ENCODE assay signal across 8 cellular contexts in the genomic region with DNA sequence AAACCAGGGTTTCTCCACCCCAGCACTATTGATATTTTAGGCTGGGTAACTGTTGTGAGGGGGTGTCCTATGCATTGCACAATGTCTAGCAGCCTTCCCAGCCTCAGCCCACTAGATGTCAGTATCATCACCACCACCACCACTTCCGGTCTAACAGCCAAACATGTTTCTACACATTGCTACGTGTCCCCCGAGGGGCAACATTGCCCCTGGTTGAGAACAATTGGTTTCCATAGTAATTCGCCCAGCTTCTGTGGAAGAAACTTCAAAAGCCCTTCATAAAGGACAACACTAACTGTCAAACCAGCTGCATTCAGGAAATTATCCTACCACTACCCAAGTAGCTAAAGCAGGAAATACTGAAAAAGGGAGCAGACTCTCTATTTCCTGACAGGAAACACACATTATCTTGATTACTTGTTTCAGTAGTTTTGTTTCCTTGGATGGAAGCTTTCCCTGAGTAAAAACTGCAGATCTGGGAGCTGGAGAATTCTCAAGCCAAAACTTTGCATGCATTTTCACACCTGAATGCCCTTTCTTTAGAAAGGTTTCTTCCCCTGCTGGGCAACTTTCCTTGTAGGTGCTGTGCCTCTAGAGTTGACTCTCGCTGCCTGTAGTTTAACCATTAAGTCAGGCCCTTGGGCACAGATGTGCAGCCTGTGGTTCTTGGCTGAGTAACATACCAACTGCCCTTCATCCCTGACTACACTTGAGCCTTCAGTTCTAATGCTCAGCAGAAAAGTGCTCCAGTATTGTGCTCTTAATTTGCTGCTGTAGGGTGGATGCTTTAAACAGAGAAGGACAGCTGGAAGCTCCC. TPM values are rescaled to one million over a fixed set of nuclear protein-coding genes. Genes with fewer than 3 reads are reported as not detected.
DNase-seq lines count a peak whose midpoint lies in the region; ATAC-seq, FAIRE-seq and TF ChIP-seq lines count a peak whose summit lies in the region.

No MANE protein-coding gene starts in this region.

- no peak overlapping the region for H3K27ac ChIP-seq in esophagus squamous epithelium

- H3K36me3 ChIP-seq in esophagus squamous epithelium, result no peaks in the 10 kb centered on the region

- WGBS in esophagus squamous epithelium, 2 donors, result 9 to 10% methylated on average over 5 of the region's 5 CpGs

- FAIRE-seq in GM18507 (lab: Jason Lieb, UNC), result peak; percentile 83

- H3K27me3 ChIP-seq in esophagus squamous epithelium, result no peaks in the 10 kb centered on the region

- intact Hi-C loops in esophagus squamous epithelium (cut with DNase I), result no loop called here

- peak overlapping the region in 1 of 4 donors; percentile 23 for H3K4me3 ChIP-seq in esophagus squamous epithelium

- no peaks in the 10 kb centered on the region for H3K9me3 ChIP-seq in esophagus squamous epithelium

- peaks cover 0 to 7% (median 0%) of the 10 kb centered on the region in 3 donors for H3K4me1 ChIP-seq in esophagus squamous epithelium

- DNase-seq in ACHN (peak; percentile 73), GM18507 (ENCODE audit: extremely low spot score, insufficient read length, low read depth) (peak; percentile 50), NCI-H526 treated with DMSO at 0.1 percent for 48 hours (lab: John Stamatoyannopoulos, UW) (peak; percentile 14), esophagus squamous epithelium (lab: John Stamatoyannopoulos, UW) (no peak), pons (ENCODE audit: low spot score) (peak; percentile 42), NCI-H1436 treated with DMSO at 0.1 percent for 48 hours (lab: John Stamatoyannopoulos, UW) (no peak)
- peak; percentile 14 to 47 for DNase-seq in activated CD8-positive, alpha-beta memory T cell treated with anti-CD3 and anti-CD28 coated beads for 4 hours (ENCODE audit: low read depth in 2 of 2)

- in situ Hi-C loops in ACHN (cut with HindIII; ENCODE audit: low pct_ligation_motif_present, low pct_unique_long_range_greater_than_20kb, low sequenced_read_pairs), result no loop called here

- peak in 4 of 6 experiments; percentile 21 to 46 (median 36) for TF ChIP-seq CTCF in esophagus squamous epithelium (IDR thresholded peaks at IDR 0.05)

- no peak for TF ChIP-seq POLR2A in esophagus squamous epithelium (IDR thresholded peaks at IDR 0.05)

- peak; percentile 99 for ATAC-seq in HG02943 (IDR thresholded peaks at IDR 0.05; ENCODE audit: low read depth, unreplicated experiment)

RNA-seq across cellular contexts. Expression of a gene that starts 23.6 kb away (rescaled TPM):
- under 1 TPM in 1 of 4 donors, not detected in 3; 0.04 TPM for total RNA-seq in esophagus squamous epithelium

Comparison
In these comparisons a context has a peak if more than half of its experiments do, and no peak if none do; other contexts are left out.
1. DNase-seq: peak in ACHN (single experiment), GM18507 (single experiment), NCI-H526 treated with DMSO at 0.1 percent for 48 hours (single experiment), activated CD8-positive, alpha-beta memory T cell treated with anti-CD3 and anti-CD28 coated beads for 4 hours (2 of 2) and pons (single experiment); none in esophagus squamous epithelium (single experiment) and NCI-H1436 treated with DMSO at 0.1 percent for 48 hours (single experiment).